ENCODE assay signal across 12 cellular contexts in the genomic region with DNA sequence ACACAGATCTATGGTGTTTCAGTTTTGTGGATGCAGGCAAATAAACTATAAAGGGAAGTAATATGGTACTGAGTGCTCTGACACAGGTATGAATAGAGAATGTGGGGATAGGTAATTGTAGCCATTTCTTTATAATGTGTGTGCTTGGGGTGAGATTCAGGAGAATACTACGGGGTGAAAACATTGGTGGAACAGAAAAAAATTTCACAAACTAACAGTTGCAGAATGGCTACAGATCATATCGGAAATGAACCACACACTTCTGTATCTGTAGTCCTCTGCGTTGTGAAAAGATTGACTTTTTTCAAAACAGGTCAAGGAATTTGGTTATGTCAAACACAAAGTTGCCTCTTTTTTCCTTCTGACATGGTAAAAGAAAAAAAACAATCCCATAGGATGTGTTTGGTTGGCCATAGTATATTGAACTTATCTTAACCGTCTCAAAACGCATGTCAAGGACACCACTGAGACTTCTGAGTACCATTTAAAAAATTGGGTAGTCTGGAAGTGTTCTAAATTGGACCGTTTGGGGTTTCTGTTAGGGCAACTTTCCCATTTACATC. TPM values are rescaled to one million over a fixed set of nuclear protein-coding genes. Genes with fewer than 3 reads are reported as not detected.
DNase-seq lines count a peak whose midpoint lies in the region; ATAC-seq and TF ChIP-seq lines count a peak whose summit lies in the region.
"Had no signal": no experiment of that assay in that cellular context is flagged by ENCODE, and none has a peak within 500 bp of the region (broad histone marks: within the 10 kb centered on the region; RNA-seq: fewer than 3 reads in every experiment).

No MANE protein-coding gene starts in this region.

- no peaks in the 10 kb centered on the region for H3K27me3 ChIP-seq in DOHH2 (ENCODE audit: control insufficient read depth, low read length)
- H3K27me3 ChIP-seq in MM.1S (replicated peaks; ENCODE audit: insufficient read depth, low read length): no peaks in the 10 kb centered on the region
- H3K27me3 ChIP-seq in endocrine pancreas (ENCODE audit: control insufficient read depth, insufficient read depth, low read length): no peaks in the 10 kb centered on the region
- H3K27me3 ChIP-seq in trophoblast cell (ENCODE audit: insufficient read depth, low read length): no peaks in the 10 kb centered on the region
- H3K27me3 ChIP-seq: brain microvascular endothelial cell had no signal

- no peak for ATAC-seq in mucosa of descending colon
- ATAC-seq in GM21723 (IDR thresholded peaks at IDR 0.05; ENCODE audit: unreplicated experiment): no peak
- no peak for ATAC-seq in HG03139 (IDR thresholded peaks at IDR 0.05; ENCODE audit: unreplicated experiment)

- no peak overlapping the region for H3K27ac ChIP-seq in DOHH2 (ENCODE audit: low read depth, low read length)
- H3K27ac ChIP-seq in MM.1S (ENCODE audit: low read length): no peak overlapping the region
- H3K27ac ChIP-seq in trophoblast cell (ENCODE audit: low read depth, low read length): no peak overlapping the region

- H3K79me2 ChIP-seq in DOHH2 (ENCODE audit: control insufficient read depth, low read length) (peaks cover 34% of the 10 kb centered on the region), MM.1S (ENCODE audit: low read length) (peaks cover 33% of the 10 kb centered on the region), trophoblast cell (ENCODE audit: control insufficient read depth, insufficient read depth, low read length, poor library complexity) (peaks cover 8% of the 10 kb centered on the region)

- H3K36me3 ChIP-seq in DOHH2 (ENCODE audit: control insufficient read depth, low read length) (peaks cover 15% of the 10 kb centered on the region), MM.1S (replicated peaks; ENCODE audit: insufficient read depth, low read length) (no peaks in the 10 kb centered on the region), endocrine pancreas (ENCODE audit: control insufficient read depth, insufficient read depth, low read length) (peaks cover under 1% of the 10 kb centered on the region), trophoblast cell (ENCODE audit: control insufficient read depth in 1 of 2, insufficient read depth in 2 of 2, low read length in 2 of 2) (peaks cover 5% of the 10 kb centered on the region in 2 experiments), mucosa of descending colon (ENCODE audit: low read depth) (no peaks in the 10 kb centered on the region)
- H3K36me3 ChIP-seq: brain microvascular endothelial cell had no signal

- no CpG with 5 or more reads among the region's 6 CpGs for WGBS in trophoblast cell (ENCODE audit: extremely low coverage, insufficient coverage, insufficient read length)

- peaks cover 6% of the 10 kb centered on the region for H3F3A ChIP-seq in DOHH2 (ENCODE audit: control insufficient read depth, insufficient read depth)
- peaks cover 18% of the 10 kb centered on the region for H3F3A ChIP-seq in MM.1S (ENCODE audit: insufficient read depth, low read length)

- H2BK120ac ChIP-seq in trophoblast cell (ENCODE audit: insufficient read depth, low read length, poor library complexity): no peak overlapping the region

- H4K20me1 ChIP-seq in DOHH2 (ENCODE audit: control insufficient read depth, insufficient read depth, low read depth, low read length) (0 out of 2 replicates have a peak, but pooled peaks cover 9% of the 10 kb centered on the region), MM.1S (ENCODE audit: insufficient read depth, low read length) (peaks cover 5% of the 10 kb centered on the region; the same call in 1 of the 2 replicates)

- peak overlapping the region; percentile 60 for H3K4me2 ChIP-seq in DOHH2 (ENCODE audit: low read length)
- H3K4me2 ChIP-seq in MM.1S (ENCODE audit: low read depth, low read length): no peak overlapping the region
- peak overlapping the region; percentile 92 for H3K4me2 ChIP-seq in trophoblast cell (ENCODE audit: low read length)

- H3K79me1 ChIP-seq in trophoblast cell (ENCODE audit: low read length): peaks cover 14% of the 10 kb centered on the region

- H3K4me1 ChIP-seq in DOHH2 (ENCODE audit: control insufficient read depth, low read length) (peaks cover 26% of the 10 kb centered on the region), MM.1S (ENCODE audit: low read length) (peaks cover 14% of the 10 kb centered on the region; the same call in 1 of the 2 replicates), endocrine pancreas (ENCODE audit: control insufficient read depth, insufficient read depth, low read length) (peaks cover 10% of the 10 kb centered on the region), trophoblast cell (ENCODE audit: control insufficient read depth in 1 of 2, insufficient read depth in 2 of 2, low read length in 2 of 2) (peaks cover 2 to 5% of the 10 kb centered on the region in 2 experiments), mucosa of descending colon (ENCODE audit: low read depth) (peaks cover 18% of the 10 kb centered on the region)

- H4K8ac ChIP-seq in trophoblast cell (ENCODE audit: low read depth, low read length): no peak overlapping the region

- DNase-seq in MM.1S (no peak), trophoblast cell (peak in 1 of 2 donors; percentile 11), mucosa of descending colon (no peak), NCI-H1694 treated with DMSO at 0.1 percent for 48 hours (lab: John Stamatoyannopoulos, UW) (no peak)
- DNase-seq: brain microvascular endothelial cell, HCEC 1CT, left colon, NCI-H1048 had no signal

- no peak overlapping the region for H4K91ac ChIP-seq in trophoblast cell (ENCODE audit: low read depth, low read length)

- H3K14ac ChIP-seq in trophoblast cell (ENCODE audit: low read length): no peak overlapping the region

- H3K4me3 ChIP-seq in DOHH2 (ENCODE audit: low read length) (peak overlapping the region; percentile 76), MM.1S (ENCODE audit: low read length) (no peak overlapping the region), endocrine pancreas (ENCODE audit: control insufficient read depth, insufficient read depth, low read length) (peak overlapping the region; percentile 62), trophoblast cell (ENCODE audit: low read depth, low read length) (no peak overlapping the region), mucosa of descending colon (no peak overlapping the region)

- no peak overlapping the region for H4K12ac ChIP-seq in trophoblast cell (ENCODE audit: low read depth, low read length)

- intact Hi-C loops in mucosa of descending colon (cut with DNase I, micrococcal nuclease): no loop called here

- no peak overlapping the region for H3K18ac ChIP-seq in trophoblast cell (ENCODE audit: low read length)

- no peak overlapping the region for H2BK5ac ChIP-seq in trophoblast cell (ENCODE audit: low read depth, low read length, poor library complexity)

- no peak overlapping the region for H2BK12ac ChIP-seq in trophoblast cell (ENCODE audit: low read length)

- no peak overlapping the region for H2AK5ac ChIP-seq in trophoblast cell (ENCODE audit: low read length)

- H3K9me3 ChIP-seq in DOHH2 (ENCODE audit: control insufficient read depth, insufficient read depth, low read length): no peaks in the 10 kb centered on the region
- H3K9me3 ChIP-seq in MM.1S (replicated peaks; ENCODE audit: insufficient read depth, low read length): no peaks in the 10 kb centered on the region
- no peaks in the 10 kb centered on the region for H3K9me3 ChIP-seq in endocrine pancreas (ENCODE audit: control insufficient read depth, low read length)
- no peaks in the 10 kb centered on the region for H3K9me3 ChIP-seq in trophoblast cell (ENCODE audit: insufficient read depth, low read depth, low read length)
- H3K9me3 ChIP-seq in mucosa of descending colon: no peaks in the 10 kb centered on the region

- H3K9ac ChIP-seq in MM.1S (ENCODE audit: low read length): no peak overlapping the region
- no peak overlapping the region for H3K9ac ChIP-seq in endocrine pancreas (ENCODE audit: control insufficient read depth, insufficient read depth, low read length)
- H3K9ac ChIP-seq in trophoblast cell (ENCODE audit: low read length): no peak overlapping the region

- H3K4ac ChIP-seq in trophoblast cell (ENCODE audit: low read depth, low read length): no peak overlapping the region

- H3K9me2 ChIP-seq in DOHH2 (replicated peaks; ENCODE audit: control insufficient read depth, low read length): no peaks in the 10 kb centered on the region
- no peaks in the 10 kb centered on the region for H3K9me2 ChIP-seq in MM.1S (replicated peaks; ENCODE audit: insufficient read depth, low read length)

- H2AFZ ChIP-seq in MM.1S (ENCODE audit: low read length) (0 out of 2 replicates have a peak overlapping the region, but pooled peaks have one; percentile 71), trophoblast cell (ENCODE audit: insufficient read depth, low read length, poor library complexity) (no peak overlapping the region)

- H3K23ac ChIP-seq in trophoblast cell (ENCODE audit: low read length): no peak overlapping the region

- TF ChIP-seq CTCF in DOHH2 (IDR thresholded peaks at IDR 0.05; ENCODE audit: low read depth, low read length, poor library complexity, severe bottlenecking) (no peak), MM.1S (IDR thresholded peaks at IDR 0.05; ENCODE audit: low read length) (no peak), mucosa of descending colon (IDR thresholded peaks at IDR 0.05) (no peak)

RNA-seq across cellular contexts. Expression of a gene that starts 1.1 kb away (rescaled TPM):
- 24.2 and 24.6 TPM in 2 replicates for polyA plus RNA-seq in trophoblast cell (2013)
- total RNA-seq in mucosa of descending colon: 10 to 100 TPM; 41.0 to 82.0 (median 45.3) TPM

RNA-seq across cellular contexts. Expression of a gene that starts 15.5 kb away (rescaled TPM):
- polyA plus RNA-seq in trophoblast cell (2013): 16.4 and 18.4 TPM in 2 replicates
- 10 to 100 TPM; 15.2 to 28.8 (median 23.6) TPM for total RNA-seq in mucosa of descending colon

Comparison
In these comparisons a context has a peak if more than half of its experiments do, and no peak if none do; other contexts are left out.
1. H3K4me3 ChIP-seq: peak in DOHH2 (single experiment) and endocrine pancreas (single experiment); none in MM.1S (single experiment), trophoblast cell (single experiment) and mucosa of descending colon (single experiment).